In genomic region chr17:45060824-45061605, GRCh38 we compare ENCODE assay signal across 8 cellular contexts. TPM values are rescaled to one million over a fixed set of nuclear protein-coding genes. Genes with fewer than 3 reads are reported as not detected.
DNase-seq lines count a peak whose midpoint lies in the region; ATAC-seq and TF ChIP-seq lines count a peak whose summit lies in the region.

TSS of gene NMT1 (plus strand) at chr17:45061317. CDS start at chr17:45061330, 13 bp downstream.

- H3K36me3 Mint-ChIP-seq in natural killer cell treated with Interleukin-12 subunit alpha and Interleukin-12 subunit beta and Interleukin-15 and Interleukin-18, amount 100 ng/mL, for 72 hours, result peaks cover 4% of the 10 kb centered on the region

- H3K4me3 ChIP-seq in H7 (ENCODE audit: insufficient read depth, low read depth, low read length) (peak within 1 kb of the TSS; percentile 91), fibroblast of pulmonary artery (replicated peaks; ENCODE audit: low read depth, low read length) (peak within 1 kb of the TSS; percentile 96)

- peaks cover 19 to 35% of the 10 kb centered on the region in 2 donors for H3K4me1 Mint-ChIP-seq in natural killer cell treated with Interleukin-12 subunit alpha and Interleukin-12 subunit beta and Interleukin-15 and Interleukin-18, amount 100 ng/mL, for 72 hours (ENCODE audit: low read depth in 2 of 2)

- peak within 1 kb of the TSS; percentile 86 to 94 for H3K27ac Mint-ChIP-seq in natural killer cell treated with Interleukin-12 subunit alpha and Interleukin-12 subunit beta and Interleukin-15 and Interleukin-18, amount 100 ng/mL, for 72 hours

- no peaks in the 10 kb centered on the region for H3K27me3 ChIP-seq in H7 (ENCODE audit: control insufficient read depth, insufficient read depth, low read length)

- H3K4me3 Mint-ChIP-seq in natural killer cell treated with Interleukin-12 subunit alpha and Interleukin-12 subunit beta and Interleukin-15 and Interleukin-18, amount 100 ng/mL, for 72 hours, result peak within 1 kb of the TSS; percentile 90

- H3K36me3 ChIP-seq in H7 (replicated peaks; ENCODE audit: control insufficient read depth, insufficient read depth, low read length), result no peaks in the 10 kb centered on the region; the same call in 1 of the 2 replicates

- DNase-seq in ELF-1 (ENCODE audit: low read depth, low spot score) (peak; percentile 100), H7 (peak; percentile 94), M059J (ENCODE audit: low read depth) (peak; percentile 99), SHP77 (lab: John Stamatoyannopoulos, UW) (peak; percentile 99), fibroblast of pulmonary artery (ENCODE audit: low read depth) (peak; percentile 100)
- DNase-seq in activated effector memory CD4-positive, alpha-beta T cell treated with Interleukin-2 at 50 U/mL for 16 hours, result peak; percentile 94
- DNase-seq in natural killer cell treated with Interleukin-12 subunit alpha and Interleukin-12 subunit beta and Interleukin-15 and Interleukin-18, amount 100 ng/mL, for 72 hours (ENCODE audit: low spot score), result peak; percentile 97
- peak; percentile 94 for DNase-seq in stimulated activated naive CD8-positive, alpha-beta T cell treated with anti-CD3 and anti-CD28 coated beads, Interleukin-15, Interleukin-2, amounts not matched to agents 100 U/mL and 50 U/mL, for 24 hours

- TF ChIP-seq CTCF in fibroblast of pulmonary artery (IDR thresholded peaks at IDR 0.05; ENCODE audit: low read length, missing control alignments), result no peak

- ATAC-seq in natural killer cell treated with Interleukin-12 subunit alpha and Interleukin-12 subunit beta and Interleukin-15 and Interleukin-18, amount 100 ng/mL, for 72 hours, result peak; percentile 94 to 96
- peak; percentile 93 for ATAC-seq in stimulated activated naive CD8-positive, alpha-beta T cell treated with anti-CD3 and anti-CD28 coated beads, Interleukin-15, Interleukin-2, amounts not matched to agents 100 U/mL and 50 U/mL, for 24 hours

- no peaks in the 10 kb centered on the region for H3K27me3 Mint-ChIP-seq in natural killer cell treated with Interleukin-12 subunit alpha and Interleukin-12 subunit beta and Interleukin-15 and Interleukin-18, amount 100 ng/mL, for 72 hours

- no peaks in the 10 kb centered on the region for H3K9me3 Mint-ChIP-seq in natural killer cell treated with Interleukin-12 subunit alpha and Interleukin-12 subunit beta and Interleukin-15 and Interleukin-18, amount 100 ng/mL, for 72 hours

RNA-seq across cellular contexts. Expression of gene NMT1, which starts in this region (rescaled TPM):
- 111 and 115 TPM in 2 replicates for total RNA-seq in H7 (2014; rRNA removed; shearing (Covaris generic))
- total RNA-seq in M059J (2014; rRNA removed; shearing (Covaris generic)), result 83.4 and 95.0 TPM in 2 replicates
- 100 to 1,000 TPM; 147 to 161 TPM for total RNA-seq in natural killer cell treated with Interleukin-12 subunit alpha and Interleukin-12 subunit beta and Interleukin-15 and Interleukin-18, amount 100 ng/mL, for 72 hours

Comparison
In these comparisons a context has a peak if more than half of its experiments do, and no peak if none do; other contexts are left out.
1. Peak in every context shown above with its lines: DNase-seq, ATAC-seq and H3K4me3 ChIP-seq.